In the genomic region with DNA sequence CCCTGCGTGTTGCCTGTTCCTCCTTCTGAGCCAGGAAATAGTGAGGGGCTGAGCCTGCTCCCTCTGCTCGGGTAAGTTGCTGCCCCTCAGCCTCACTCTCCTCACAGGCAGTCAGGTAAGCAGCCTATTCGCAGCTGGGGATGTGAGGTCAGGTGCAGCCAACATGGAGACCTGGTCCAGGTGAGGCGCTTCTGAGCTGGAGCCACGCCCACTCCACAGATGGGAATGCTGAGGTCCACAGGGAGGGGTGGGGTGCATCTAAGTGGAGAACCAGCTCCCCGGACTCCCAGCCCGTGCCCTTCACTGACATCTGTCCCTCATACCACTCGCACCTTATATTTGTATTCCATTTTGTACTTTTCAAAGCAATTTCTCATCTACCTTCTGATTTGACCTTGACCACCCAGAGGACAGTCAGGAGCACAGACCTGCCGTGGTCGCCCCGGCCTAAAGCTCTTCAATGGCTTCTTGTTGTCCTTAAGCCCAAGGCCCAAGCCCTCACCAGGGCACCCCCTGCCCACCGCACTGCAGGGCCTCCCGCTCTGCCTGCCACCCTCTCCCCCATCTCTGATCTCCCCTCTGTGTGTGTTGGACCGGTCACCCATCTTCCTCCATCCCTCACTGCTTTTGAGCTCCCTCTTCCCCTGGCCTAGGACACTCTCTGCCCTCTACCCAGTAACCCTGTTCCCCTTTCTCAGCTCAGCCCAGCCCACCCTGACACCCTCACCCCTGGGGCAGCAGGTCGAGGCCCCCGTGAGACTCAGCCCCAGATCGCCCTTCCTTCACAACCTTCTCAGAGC, we compare ENCODE assay signal across 21 cellular contexts. TPM values are rescaled to one million over a fixed set of nuclear protein-coding genes. Genes with fewer than 3 reads are reported as not detected.
DNase-seq lines count a peak whose midpoint lies in the region; ATAC-seq, FAIRE-seq and TF ChIP-seq lines count a peak whose summit lies in the region.
"Had no signal": no experiment of that assay in that cellular context is flagged by ENCODE, and none has a peak within 500 bp of the region (broad histone marks: within the 10 kb centered on the region; RNA-seq: fewer than 3 reads in every experiment).

No MANE protein-coding gene starts in this region.

- no peaks in the 10 kb centered on the region for H3K9me3 ChIP-seq in IMR-90 (ENCODE audit: control insufficient read depth, insufficient read depth, low read length)
- H3K9me3 ChIP-seq in H1 (ENCODE audit: insufficient read depth in 2 of 2, low read depth in 1 of 2, low read length in 1 of 2), result peaks cover 0 to 5% of the 10 kb centered on the region in 2 experiments; a peak in 1 of 4 replicates
- H3K9me3 ChIP-seq in spleen, result peaks cover 0 to 3% (median 0%) of the 10 kb centered on the region in 8 donors

- TF ChIP-seq RAD21 in IMR-90 (IDR thresholded peaks at IDR 0.05; ENCODE audit: low read length), result no peak
- TF ChIP-seq RAD21 in H1 (IDR thresholded peaks at IDR 0.05 in 1 of 2, conservative IDR thresholded peaks at IDR 0.05 in 1 of 2; ENCODE audit: low read depth in 2 of 2, low read length in 2 of 2), result no peak

- H3K14ac ChIP-seq in IMR-90 (replicated peaks; ENCODE audit: low read depth, low read length) (no peak overlapping the region), H1 (ENCODE audit: insufficient read length) (no peak overlapping the region)

- H3K4ac ChIP-seq in IMR-90 (ENCODE audit: low read depth, low read length) (no peak overlapping the region), H1 (replicated peaks; ENCODE audit: insufficient read length, low read depth, low read length) (peak overlapping the region; percentile 53)

- no peaks in the 10 kb centered on the region for H3K79me2 ChIP-seq in H1 (ENCODE audit: control insufficient read depth in 1 of 2, insufficient read depth in 2 of 2, low read length in 2 of 2)

- H3K9me1 ChIP-seq in IMR-90 (ENCODE audit: insufficient read depth, low read length), result no peaks in the 10 kb centered on the region

- H2AK9ac ChIP-seq in IMR-90 (replicated peaks; ENCODE audit: low read depth, low read length, poor library complexity), result peak overlapping the region; percentile 37

- H2AK5ac ChIP-seq in IMR-90 (ENCODE audit: low read depth, low read length), result no peak overlapping the region
- H2AK5ac ChIP-seq in H1 (ENCODE audit: low read depth, low read length), result no peak overlapping the region

- H3K79me1 ChIP-seq in IMR-90 (ENCODE audit: low read depth in 1 of 2, low read length in 2 of 2) (no peaks in the 10 kb centered on the region), H1 (ENCODE audit: low read depth, low read length) (no peaks in the 10 kb centered on the region)

- H3K23me2 ChIP-seq in H1 (ENCODE audit: low read depth, low read length), result no peaks in the 10 kb centered on the region

- H3K27ac ChIP-seq in IMR-90 (ENCODE audit: insufficient read depth, low read length) (no peak overlapping the region), H1 (ENCODE audit: low read depth, low read length) (no peak overlapping the region), spleen (no peak overlapping the region)
- H3K27ac ChIP-seq: C4-2B had no signal

- dilution Hi-C loops in IMR-90 (cut with HindIII; ENCODE audit: low sequenced_read_pairs, unreplicated experiment), result no loop called here

- H2BK5ac ChIP-seq in IMR-90 (ENCODE audit: low read depth, low read length, poor library complexity, severe bottlenecking), result no peak overlapping the region
- no peak overlapping the region for H2BK5ac ChIP-seq in H1 (ENCODE audit: low read depth, low read length)

- no peak overlapping the region for H2BK12ac ChIP-seq in H1 (ENCODE audit: low read depth, low read length)

- no peak overlapping the region for H3K56ac ChIP-seq in IMR-90 (ENCODE audit: extremely low read depth, insufficient read depth, low read length)
- H3K56ac ChIP-seq in H1 (replicated peaks; ENCODE audit: insufficient read length, low read depth, low read length), result no peak overlapping the region

- H2BK20ac ChIP-seq in IMR-90 (ENCODE audit: low read depth, low read length) (no peak overlapping the region), H1 (ENCODE audit: low read length) (no peak overlapping the region)

- H4K20me1 ChIP-seq in IMR-90 (ENCODE audit: insufficient read depth, low read length) (no peaks in the 10 kb centered on the region), H1 (replicated peaks in 1 of 2; ENCODE audit: control insufficient read depth in 1 of 2, insufficient read depth in 2 of 2, low read length in 2 of 2) (no peaks in the 10 kb centered on the region)

- no peak overlapping the region for H3K9ac ChIP-seq in IMR-90 (ENCODE audit: low read depth, low read length)
- H3K9ac ChIP-seq in H1 (replicated peaks in 1 of 4; ENCODE audit: extremely low read depth in 1 of 4, low read depth in 3 of 4, low read length in 3 of 4), result no peak overlapping the region

- ATAC-seq in Right ventricle myocardium superior (ENCODE audit: poor library complexity), result no peak
- no peak for ATAC-seq in Right ventricle myocardium inferior
- no peak for ATAC-seq in IMR-90 (ENCODE audit: low read depth)
- ATAC-seq in HG03025 (IDR thresholded peaks at IDR 0.05; ENCODE audit: low FRiP score, unreplicated experiment), result no peak
- ATAC-seq in HG03108 (IDR thresholded peaks at IDR 0.05; ENCODE audit: unreplicated experiment), result no peak
- ATAC-seq: HCT116 had no signal

- no peaks in the 10 kb centered on the region for H3K36me3 ChIP-seq in IMR-90 (ENCODE audit: control insufficient read depth, insufficient read depth, low read length)
- H3K36me3 ChIP-seq in H1 (ENCODE audit: control insufficient read depth in 2 of 4, insufficient read depth in 4 of 4, low read length in 3 of 4), result no peaks in the 10 kb centered on the region; a peak in 1 of 8 replicates
- no peaks in the 10 kb centered on the region for H3K36me3 ChIP-seq in spleen

- in situ Hi-C loops in IMR-90 (cut with MboI; ENCODE audit: low sequenced_read_pairs), result no loop called here

- POLR2A ChIA-PET in IMR-90 (lab: Charles Lee; ENCODE audit: unreplicated experiment) (interaction anchor here (0.5 kb wide), 1 partner anchor 355 kb away, joined by 3 read pairs; no protein-coding TSS in a partner anchor), H1 (lab: Charles Lee; ENCODE audit: partially characterized antibody) (interaction anchor here (1.1 kb wide), 1 partner anchor 225 kb away, joined by 3 read pairs; no protein-coding TSS in a partner anchor)

- WGBS in IMR-90 (ENCODE audit: extremely low coverage in 2 of 2, insufficient read length in 1 of 2), 2 experiments, result 81% methylated on average over 5 of the region's 17 CpGs; no CpG with 5 or more reads in 1 of the 2 experiments
- 92% methylated on average over 16 of the region's 17 CpGs; no CpG with 5 or more reads in 1 of the 2 experiments for WGBS in H1 (ENCODE audit: extremely low coverage in 1 of 2, insufficient coverage in 1 of 2, insufficient read length in 1 of 2, insufficient replicate concordance in 2 of 2, low coverage in 1 of 2, low lambda C conversion rate in 2 of 2, missing lambda C conversion rate in 1 of 2), 2 experiments
- 86 to 94% (median 88%) methylated on average over 17 of the region's 17 CpGs for WGBS in spleen, 5 donors

- BruUV-seq in IMR-90 (replicated peaks; lab: Mats Ljungman, UMichigan), result no TSS peak

- no peak for TF ChIP-seq CTCF in IMR-90 (conservative IDR thresholded peaks at IDR 0.05; ENCODE audit: low read depth, low read length)
- TF ChIP-seq CTCF in H1 (IDR thresholded peaks at IDR 0.05; ENCODE audit: control extremely low read depth in 1 of 3, insufficient read depth in 1 of 3, low read depth in 1 of 3, low read length in 3 of 3), result no peak
- TF ChIP-seq CTCF in spleen (IDR thresholded peaks at IDR 0.05 in 8 of 11, conservative IDR thresholded peaks at IDR 0.05 in 3 of 11), result no peak

- H4K8ac ChIP-seq in IMR-90 (ENCODE audit: low read depth in 2 of 2, low read length in 2 of 2) (no peak overlapping the region), H1 (ENCODE audit: extremely low read depth, insufficient read depth, low read length) (peak overlapping the region; percentile 28; the same call in 1 of the 2 replicates)

- CTCF ChIA-PET in IMR-90 (lab: Yijun Ruan, JAX), result no interaction called here
- CTCF ChIA-PET in H1 (lab: Charles Lee; ENCODE audit: partially characterized antibody), result interaction anchor here (0.7 to 13.3 kb wide), 8 partner anchors 12 to 255 kb away, joined by 3 to 118 read pairs (median 5); no protein-coding TSS in a partner anchor

- intact Hi-C loops in Right ventricle myocardium superior (cut with DNase I) (no loop called here), Right ventricle myocardium inferior (cut with DNase I) (no loop called here), IMR-90 (cut with micrococcal nuclease) (no loop called here), spleen (cut with DNase I; ENCODE audit: low total_unique reads) (no loop called here)

- peak; percentile 17 for DNase-seq in Right ventricle myocardium superior
- no peak for DNase-seq in Right ventricle myocardium inferior (ENCODE audit: missing footprints)
- DNase-seq in IMR-90, result no peak
- DNase-seq in H1 (ENCODE audit: low read depth in 1 of 2, low spot score in 2 of 2), result no peak
- peak; percentile 69 for DNase-seq in spleen
- DNase-seq in GDM1 (lab: John Stamatoyannopoulos, UW), result no peak
- DNase-seq: DND-41, GF-D8, KG1, NCI-H1417 treated with DMSO at 0.1 percent for 48 hours, NCI-H2029, NCI-H2171, NCI-H446, OCI-M1 had no signal

- no peak for TF ChIP-seq EP300 in H1 (IDR thresholded peaks at IDR 0.05; ENCODE audit: borderline replicate concordance in 1 of 2, low read depth in 2 of 2, low read length in 2 of 2)

- H4K5ac ChIP-seq in IMR-90 (ENCODE audit: low read depth, low read length) (no peak overlapping the region), H1 (ENCODE audit: insufficient read length, low read depth, low read length) (no peak overlapping the region)

- H4K91ac ChIP-seq in IMR-90 (ENCODE audit: insufficient read depth, low read depth, low read length) (no peak overlapping the region), H1 (replicated peaks; ENCODE audit: insufficient read length, low read length) (no peak overlapping the region)

- no peak overlapping the region for H3K18ac ChIP-seq in IMR-90 (ENCODE audit: low read depth, low read length)
- H3K18ac ChIP-seq in H1 (ENCODE audit: extremely low read depth, low read length), result no peak overlapping the region; the same call in 1 of the 2 replicates

- no peak for FAIRE-seq in H1 (lab: Jason Lieb, UNC)
- FAIRE-seq: A204.1, GM12891, GM18507 had no signal

- H3K4me3 ChIP-seq in IMR-90 (ENCODE audit: insufficient read depth, low read depth, low read length), result no peak overlapping the region
- no peak overlapping the region for H3K4me3 ChIP-seq in H1 (ENCODE audit: extremely low read depth in 1 of 4, insufficient read depth in 2 of 4, low read depth in 3 of 4, low read length in 4 of 4)
- no peak overlapping the region for H3K4me3 ChIP-seq in spleen

- H2BK120ac ChIP-seq in IMR-90 (ENCODE audit: low read depth, low read length) (no peak overlapping the region), H1 (replicated peaks; ENCODE audit: low read depth, low read length) (no peak overlapping the region)

- H3K27me3 ChIP-seq in IMR-90 (ENCODE audit: control insufficient read depth, insufficient read depth, low read length), result peaks cover 4% of the 10 kb centered on the region; the same call in 1 of the 2 replicates
- H3K27me3 ChIP-seq in H1 (replicated peaks in 1 of 4; ENCODE audit: control insufficient read depth in 3 of 4, extremely low read depth in 1 of 4, insufficient read depth in 3 of 4, low read length in 3 of 4), result no peaks in the 10 kb centered on the region
- peaks cover 0 to under 1% (median 0%) of the 10 kb centered on the region in 7 donors for H3K27me3 ChIP-seq in spleen (replicated peaks in 1 of 7)

- TF ChIP-seq POLR2A in IMR-90 (IDR thresholded peaks at IDR 0.05; ENCODE audit: low read depth, low read length) (no peak), H1 (IDR thresholded peaks at IDR 0.05; ENCODE audit: control extremely low read depth in 1 of 2, low read depth in 2 of 2, low read length in 2 of 2) (no peak), spleen (IDR thresholded peaks at IDR 0.05) (no peak)

- H2BK15ac ChIP-seq in IMR-90 (ENCODE audit: low read depth, low read length), result no peak overlapping the region
- no peak overlapping the region for H2BK15ac ChIP-seq in H1 (ENCODE audit: low read length)

- H3K23ac ChIP-seq in IMR-90 (ENCODE audit: low read depth, low read length) (no peak overlapping the region), H1 (ENCODE audit: insufficient read length) (no peak overlapping the region)

- H3K4me2 ChIP-seq in IMR-90 (ENCODE audit: low read depth, low read length) (no peak overlapping the region), H1 (ENCODE audit: insufficient read depth in 1 of 2, low read depth in 2 of 2, low read length in 2 of 2) (no peak overlapping the region)

- no peak overlapping the region for H2AFZ ChIP-seq in IMR-90 (replicated peaks; ENCODE audit: low read length, poor library complexity)
- H2AFZ ChIP-seq in H1 (ENCODE audit: low read length), result no peak overlapping the region

- H3K4me1 ChIP-seq in IMR-90 (ENCODE audit: control insufficient read depth, insufficient read depth, low read length) (no peaks in the 10 kb centered on the region), H1 (replicated peaks in 1 of 4; ENCODE audit: control insufficient read depth in 3 of 4, insufficient read depth in 4 of 4, low read length in 3 of 4) (peaks cover 0 to 4% (median under 1%) of the 10 kb centered on the region in 4 experiments; a peak in 3 of 7 replicates), spleen (peaks cover 0 to 43% (median 16%) of the 10 kb centered on the region in 6 donors)

RNA-seq across cellular contexts. Expression of gene TAF1B, which starts 49.2 kb away (rescaled TPM):
- total RNA-seq in Right ventricle myocardium superior (6.1 TPM), Right ventricle myocardium inferior (6.3 TPM), IMR-90 (2012; rRNA removed) (19.9 and 26.9 TPM in 2 replicates), spleen (10 to 100 TPM; 11.5 to 26.5 (median 19.1) TPM)
- polyA plus RNA-seq in IMR-90 (2012; rRNA removed) (7.2 and 8.4 TPM in 2 replicates), H1 (2011; rRNA removed) (5.4 and 6.6 TPM in 2 replicates), spleen (1 to 10 TPM; 3.8 to 5.3 (median 4.2) TPM)
- polyA plus RNA-seq in IMR-90 (2012; cell fraction: cytosol; rRNA removed), result 1.4 and 2.6 TPM in 2 replicates
- 0.98 and 9.0 TPM in 2 replicates for polyA plus RNA-seq in IMR-90 (2012; cell fraction: nucleus; rRNA removed; ENCODE audit: low replicate concordance)
- total RNA-seq in H1 (2021; fragmentation: NEBNext Ultra II Directional; extraction: Animal tissue kit (Norgen Biotek cat#: 25700)), result 25.2 and 25.8 TPM in 2 replicates
- 7.3 TPM for polyA plus RNA-seq in H1 (2011; cell fraction: cytosol; rRNA removed)
- 7.4 TPM for polyA plus RNA-seq in H1 (2011; cell fraction: nucleus; rRNA removed)
- polyA plus RNA-seq in H1 (2012, experiment 1 of 2), result 6.8 to 12.0 TPM (median 7.8 TPM) in 4 replicates
- polyA plus RNA-seq in H1 (2012, experiment 2 of 2), result 1.3 TPM
- 17.6 TPM for polyA plus RNA-seq in H1 (2013, experiment 1 of 2)
- polyA plus RNA-seq in H1 (2013, experiment 2 of 2), result 16.8 TPM
- 20.7 and 22.7 TPM in 2 replicates for polyA minus RNA-seq in H1 (2011; rRNA and poly(A)+ RNA removed)
- polyA minus RNA-seq in H1 (2011; cell fraction: cytosol; rRNA and poly(A)+ RNA removed), result 10.9 TPM
- polyA minus RNA-seq in H1 (2011; cell fraction: nucleus; rRNA and poly(A)+ RNA removed), result 47.1 TPM

Comparison
In these comparisons a context has a peak if more than half of its experiments do, and no peak if none do; other contexts are left out.
1. DNase-seq: peak in Right ventricle myocardium superior (single experiment) and spleen (single experiment); none in Right ventricle myocardium inferior (single experiment), IMR-90 (single experiment), H1 (0 of 2) and GDM1 (single experiment).